In the genomic region with DNA sequence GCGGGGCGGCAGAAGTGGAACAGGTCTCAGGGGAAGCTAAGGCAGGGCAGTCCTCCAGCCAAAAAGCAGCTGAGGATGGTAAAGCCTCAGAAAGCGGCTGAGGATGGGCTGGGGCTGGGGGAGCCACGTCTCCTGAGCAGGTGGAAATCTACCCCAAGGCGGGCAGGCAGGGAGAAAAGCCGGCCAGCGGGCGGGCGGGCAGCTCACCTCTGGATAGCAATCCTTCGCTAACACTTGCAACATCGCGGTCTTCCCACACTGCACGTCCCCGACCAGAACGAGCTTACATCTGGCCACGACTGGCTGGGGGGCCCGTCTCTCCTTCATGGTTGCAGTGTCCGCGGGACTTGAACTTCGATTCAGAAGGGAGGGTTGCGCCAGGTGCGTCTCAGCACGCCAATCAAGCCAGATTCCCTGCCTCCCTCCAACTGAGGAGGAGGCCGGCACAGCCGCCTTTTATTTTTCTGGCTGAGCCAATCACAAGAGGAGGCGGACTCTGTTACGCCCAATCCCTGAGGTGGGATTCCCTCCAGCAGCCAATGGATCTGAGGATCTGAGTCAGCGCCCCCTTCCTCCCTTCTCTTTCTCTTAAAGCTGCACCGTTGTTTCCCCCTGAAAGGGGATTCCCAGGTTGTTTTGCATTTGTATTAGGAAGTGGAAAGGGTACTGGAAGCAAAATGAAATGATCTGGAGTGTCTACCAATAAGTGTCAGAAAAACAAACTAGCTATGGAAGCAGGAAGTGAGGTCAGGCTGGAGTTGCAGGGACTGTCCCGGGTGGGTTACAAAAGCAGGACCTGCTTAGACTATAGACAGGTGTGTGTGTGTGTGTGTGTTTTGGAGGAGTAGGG, we compare ENCODE assay signal across 8 cellular contexts. TPM values are rescaled to one million over a fixed set of nuclear protein-coding genes. Genes with fewer than 3 reads are reported as not detected.
DNase-seq lines count a peak whose midpoint lies in the region; ATAC-seq and TF ChIP-seq lines count a peak whose summit lies in the region.

A gene (minus strand): TSS at position 430 of the 850 bp plus-strand sequence. CDS start 103 bp downstream, at position 327.

- H3K27ac Mint-ChIP-seq in Calu3 (ENCODE audit: unreplicated experiment) (peak within 1 kb of the TSS; percentile 95), endothelial cell (ENCODE audit: unreplicated experiment) (peak within 1 kb of the TSS; percentile 3)

- peaks cover 30% of the 10 kb centered on the region for H3K36me3 Mint-ChIP-seq in Calu3 (ENCODE audit: insufficient read depth, unreplicated experiment)
- H3K36me3 Mint-ChIP-seq in endothelial cell (ENCODE audit: low read depth, unreplicated experiment): no peaks in the 10 kb centered on the region

- TF ChIP-seq CTCF in Calu3 (IDR thresholded peaks at IDR 0.05; ENCODE audit: unreplicated experiment): no peak
- no peak for TF ChIP-seq CTCF in endothelial cell (IDR thresholded peaks at IDR 0.05; ENCODE audit: unreplicated experiment)

- no peaks in the 10 kb centered on the region for H3K4me1 ChIP-seq in mesodermal cell (ENCODE audit: control insufficient read depth, insufficient read depth, low read length, poor library complexity, severe bottlenecking)

- H3K27ac ChIP-seq in mesodermal cell (ENCODE audit: low read depth, low read length, severe bottlenecking): no peak within 1 kb of the TSS

- H3K4me3 ChIP-seq in mesodermal cell (ENCODE audit: extremely low read depth, insufficient read depth, low read length, poor library complexity, severe bottlenecking): peak within 1 kb of the TSS; percentile 52

- intact Hi-C loops in Calu3 (cut with micrococcal nuclease; ENCODE audit: unreplicated experiment): no loop called here

- 2% methylated on average over 23 to 27 of the region's 30 CpGs for WGBS in mesodermal cell (ENCODE audit: insufficient coverage in 2 of 2), 2 experiments

- no peaks in the 10 kb centered on the region for H3K36me3 ChIP-seq in mesodermal cell (ENCODE audit: control insufficient read depth, insufficient read depth, low read length)

- H3K9me3 ChIP-seq in mesodermal cell (ENCODE audit: control insufficient read depth, low read length): no peaks in the 10 kb centered on the region

- H3K27me3 Mint-ChIP-seq in Calu3 (ENCODE audit: unreplicated experiment) (no peaks in the 10 kb centered on the region), endothelial cell (ENCODE audit: unreplicated experiment) (peaks cover 10% of the 10 kb centered on the region)

- H3K4me3 Mint-ChIP-seq in Calu3 (ENCODE audit: low read depth, unreplicated experiment) (peak within 1 kb of the TSS; percentile 85), endothelial cell (ENCODE audit: unreplicated experiment) (peak within 1 kb of the TSS; percentile 93)

- H3K9me3 Mint-ChIP-seq in Calu3 (ENCODE audit: low read depth, unreplicated experiment) (no peaks in the 10 kb centered on the region), endothelial cell (ENCODE audit: unreplicated experiment) (no peaks in the 10 kb centered on the region)

- peak; percentile 93 for ATAC-seq in GM21390 (IDR thresholded peaks at IDR 0.05; ENCODE audit: unreplicated experiment)

- peaks cover 40% of the 10 kb centered on the region for H3K4me1 Mint-ChIP-seq in Calu3 (ENCODE audit: low read depth, unreplicated experiment)
- peaks cover 20% of the 10 kb centered on the region for H3K4me1 Mint-ChIP-seq in endothelial cell (ENCODE audit: unreplicated experiment)

- DNase-seq in Calu3 (peak; percentile 86), HUDEP-2 (lab: John Stamatoyannopoulos, UW; ENCODE audit: unreplicated experiment in 76 of 76) (peak in 71 of 76 experiments; percentile 31 to 85 (median 67)), NOMO-1 treated with dmso at 0.1 percent for 144 hours (lab: John Stamatoyannopoulos, UW; ENCODE audit: unreplicated experiment) (peak; percentile 85), endothelial cell (ENCODE audit: low spot score) (peak; percentile 78)
- peak; percentile 89 for DNase-seq in activated CD8-positive, alpha-beta memory T cell treated with anti-CD3 and anti-CD28 coated beads, Interleukin-2, amount 50 U/mL, for 48 hours
- DNase-seq in stimulated activated CD8-positive, alpha-beta memory T cell treated with anti-CD3 and anti-CD28 coated beads, Interleukin-15, amount 100 ng/mL, for 24 hours (ENCODE audit: low read depth): peak; percentile 46

- CTCF ChIA-PET in Calu3 (lab: Charles Lee): interaction anchor here (0.7 to 1.8 kb wide), 9 partner anchors 9 to 244 kb away, joined by 3 to 13 read pairs (median 4); a partner anchor contains a TSS

- TSS peak; percentile 66 for BruUV-seq in Calu3 (replicated peaks; lab: Mats Ljungman, UMichigan)

RNA-seq across cellular contexts. Expression of the gene that starts here (rescaled TPM):
- 7.4 and 14.2 TPM in 2 replicates for total RNA-seq in Calu3 (2022)
- 1.0 TPM for total RNA-seq in endothelial cell (ENCODE audit: unreplicated experiment)
- polyA plus RNA-seq in mesodermal cell (2013, experiment 1 of 2): 4.2 TPM
- 5.8 TPM for polyA plus RNA-seq in mesodermal cell (2013, experiment 2 of 2)
